In genomic region chr20:32707691-32708581, GRCh38 we compare ENCODE assay signal across 13 cellular contexts. TPM values are rescaled to one million over a fixed set of nuclear protein-coding genes. Genes with fewer than 3 reads are reported as not detected.
DNase-seq lines count a peak whose midpoint lies in the region; ATAC-seq, FAIRE-seq and TF ChIP-seq lines count a peak whose summit lies in the region.
"Had no signal": no experiment of that assay in that cellular context is flagged by ENCODE, and none has a peak within 500 bp of the region (broad histone marks: within the 10 kb centered on the region; RNA-seq: fewer than 3 reads in every experiment).

No MANE protein-coding gene starts in this region.

- H3K27me3 ChIP-seq in H1 (replicated peaks in 1 of 4; ENCODE audit: control insufficient read depth in 3 of 4, extremely low read depth in 1 of 4, insufficient read depth in 3 of 4, low read length in 3 of 4) (no peaks in the 10 kb centered on the region), ovary (no peaks in the 10 kb centered on the region)
- H3K27me3 ChIP-seq: pancreas had no signal

- no peak overlapping the region for H3K9ac ChIP-seq in H1 (replicated peaks in 1 of 4; ENCODE audit: extremely low read depth in 1 of 4, low read depth in 3 of 4, low read length in 3 of 4)

- no peak overlapping the region for H3K14ac ChIP-seq in H1 (ENCODE audit: insufficient read length)

- no peak for FAIRE-seq in H1 (lab: Jason Lieb, UNC)
- FAIRE-seq: pancreas had no signal

- no peak overlapping the region for H4K5ac ChIP-seq in H1 (ENCODE audit: insufficient read length, low read depth, low read length)

- TF ChIP-seq RAD21 in H1 (IDR thresholded peaks at IDR 0.05 in 1 of 2, conservative IDR thresholded peaks at IDR 0.05 in 1 of 2; ENCODE audit: low read depth in 2 of 2, low read length in 2 of 2): no peak

- TF ChIP-seq CTCF in H1 (IDR thresholded peaks at IDR 0.05; ENCODE audit: control extremely low read depth in 1 of 3, insufficient read depth in 1 of 3, low read depth in 1 of 3, low read length in 3 of 3) (no peak), osteocyte (IDR thresholded peaks at IDR 0.05) (no peak), ovary (IDR thresholded peaks at IDR 0.05) (no peak)

- H2BK5ac ChIP-seq in H1 (ENCODE audit: low read depth, low read length): no peak overlapping the region

- H3K23me2 ChIP-seq in H1 (ENCODE audit: low read depth, low read length): no peaks in the 10 kb centered on the region

- no peak for TF ChIP-seq EP300 in H1 (IDR thresholded peaks at IDR 0.05; ENCODE audit: borderline replicate concordance in 1 of 2, low read depth in 2 of 2, low read length in 2 of 2)
- TF ChIP-seq EP300 in ovary (IDR thresholded peaks at IDR 0.05): no peak

- H3K4me1 ChIP-seq in H1 (replicated peaks in 1 of 4; ENCODE audit: control insufficient read depth in 3 of 4, insufficient read depth in 4 of 4, low read length in 3 of 4) (peaks cover 2 to 19% (median 6%) of the 10 kb centered on the region in 4 experiments), ovary (ENCODE audit: insufficient read depth) (peaks cover 1% of the 10 kb centered on the region)
- H3K4me1 ChIP-seq: pancreas had no signal

- ATAC-seq in activated T-cell treated with anti-CD3 and anti-CD28 coated beads, Interleukin-2, amount 50 U/mL, for 72 hours (replicated peaks in 1 of 2): no peak
- ATAC-seq in activated T-cell treated with anti-CD3 and anti-CD28 coated beads, Interleukin-2, amount 50 U/mL, for 4 hours: no peak
- no peak for ATAC-seq in GM21528 (IDR thresholded peaks at IDR 0.05; ENCODE audit: low FRiP score, unreplicated experiment)
- ATAC-seq: pancreas had no signal

- H3K79me1 ChIP-seq in H1 (ENCODE audit: low read depth, low read length): no peaks in the 10 kb centered on the region; the same call in 1 of the 2 replicates

- no peak overlapping the region for H3K4ac ChIP-seq in H1 (replicated peaks; ENCODE audit: insufficient read length, low read depth, low read length)

- no peak for TF ChIP-seq POLR2A in H1 (IDR thresholded peaks at IDR 0.05; ENCODE audit: control extremely low read depth in 1 of 2, low read depth in 2 of 2, low read length in 2 of 2)
- TF ChIP-seq POLR2A in ovary (IDR thresholded peaks at IDR 0.05): no peak

- no peak for DNase-seq in activated T-cell treated with anti-CD3 and anti-CD28 coated beads, Interleukin-2, amount 50 U/mL, for 72 hours
- DNase-seq in activated T-cell treated with anti-CD3 and anti-CD28 coated beads, Interleukin-2, amount 50 U/mL, for 4 hours: no peak
- peak; percentile 54 for DNase-seq in RPMI7951 (ENCODE audit: low read depth)
- DNase-seq in H1 (ENCODE audit: low read depth in 1 of 2, low spot score in 2 of 2): no peak
- no peak for DNase-seq in osteocyte (ENCODE audit: extremely low spot score, unreplicated experiment)
- DNase-seq in ovary: no peak
- no peak for DNase-seq in stimulated activated CD4-positive, alpha-beta T cell treated with anti-CD3 and anti-CD28 coated beads, Interleukin-1b, Interleukin-23, amount 100 ng/mL, for 48 hours
- DNase-seq: NCI-H187, pancreas, T1000 had no signal

- H4K8ac ChIP-seq in H1 (ENCODE audit: extremely low read depth, insufficient read depth, low read length): no peak overlapping the region

- peaks cover 1 to 12% of the 10 kb centered on the region in 2 donors for H3K36me3 Mint-ChIP-seq in activated T-cell treated with anti-CD3 and anti-CD28 coated beads, Interleukin-2, amount 50 U/mL, for 72 hours (ENCODE audit: insufficient read depth in 2 of 2)
- H3K36me3 Mint-ChIP-seq in activated T-cell treated with anti-CD3 and anti-CD28 coated beads, Interleukin-2, amount 50 U/mL, for 4 hours (ENCODE audit: insufficient read depth): peaks cover 19% of the 10 kb centered on the region
- peaks cover 20% of the 10 kb centered on the region for H3K36me3 Mint-ChIP-seq in osteocyte (ENCODE audit: unreplicated experiment)

- H3K36me3 ChIP-seq in H1 (ENCODE audit: control insufficient read depth in 2 of 4, insufficient read depth in 4 of 4, low read length in 3 of 4) (peaks cover 2 to 19% (median 6%) of the 10 kb centered on the region in 4 experiments; a peak in 6 of 8 replicates), ovary (no peaks in the 10 kb centered on the region)

- POLR2A ChIA-PET in H1 (lab: Charles Lee; ENCODE audit: partially characterized antibody): interaction anchor here (0.6 to 2.8 kb wide), 6 partner anchors 11 to 70 kb away, joined by 3 to 8 read pairs (median 3); partner anchors contain the start of gene DNMT3B

- H3K9me3 Mint-ChIP-seq in activated T-cell treated with anti-CD3 and anti-CD28 coated beads, Interleukin-2, amount 50 U/mL, for 72 hours: no peaks in the 10 kb centered on the region
- no peaks in the 10 kb centered on the region for H3K9me3 Mint-ChIP-seq in activated T-cell treated with anti-CD3 and anti-CD28 coated beads, Interleukin-2, amount 50 U/mL, for 4 hours
- H3K9me3 Mint-ChIP-seq in osteocyte (ENCODE audit: unreplicated experiment): no peaks in the 10 kb centered on the region

- no peak overlapping the region for H2BK12ac ChIP-seq in H1 (ENCODE audit: low read depth, low read length)

- H3K4me3 Mint-ChIP-seq in activated T-cell treated with anti-CD3 and anti-CD28 coated beads, Interleukin-2, amount 50 U/mL, for 72 hours: peak overlapping the region in 1 of 2 donors; percentile 20
- H3K4me3 Mint-ChIP-seq in activated T-cell treated with anti-CD3 and anti-CD28 coated beads, Interleukin-2, amount 50 U/mL, for 4 hours: no peak overlapping the region
- H3K4me3 Mint-ChIP-seq in osteocyte (ENCODE audit: unreplicated experiment): no peak overlapping the region

- H3K79me2 ChIP-seq in H1 (ENCODE audit: control insufficient read depth in 1 of 2, insufficient read depth in 2 of 2, low read length in 2 of 2): peaks cover 0 to 16% of the 10 kb centered on the region in 2 experiments; a peak in 3 of 4 replicates

- H3K27ac Mint-ChIP-seq in activated T-cell treated with anti-CD3 and anti-CD28 coated beads, Interleukin-2, amount 50 U/mL, for 72 hours: peak overlapping the region; percentile 77
- peak overlapping the region; percentile 7 for H3K27ac Mint-ChIP-seq in osteocyte (ENCODE audit: unreplicated experiment)

- H2BK20ac ChIP-seq in H1 (ENCODE audit: low read length): no peak overlapping the region

- H3K23ac ChIP-seq in H1 (ENCODE audit: insufficient read length): no peak overlapping the region

- peaks cover 7% of the 10 kb centered on the region for H3K4me1 Mint-ChIP-seq in activated T-cell treated with anti-CD3 and anti-CD28 coated beads, Interleukin-2, amount 50 U/mL, for 72 hours (ENCODE audit: low read depth)
- peaks cover 6% of the 10 kb centered on the region for H3K4me1 Mint-ChIP-seq in activated T-cell treated with anti-CD3 and anti-CD28 coated beads, Interleukin-2, amount 50 U/mL, for 4 hours (ENCODE audit: low read depth)
- peaks cover 21% of the 10 kb centered on the region for H3K4me1 Mint-ChIP-seq in osteocyte (ENCODE audit: unreplicated experiment)

- H3K4me3 ChIP-seq in H1 (ENCODE audit: extremely low read depth in 1 of 4, insufficient read depth in 2 of 4, low read depth in 3 of 4, low read length in 4 of 4) (no peak overlapping the region), ovary (no peak overlapping the region)
- H3K4me3 ChIP-seq: pancreas had no signal

- no peak overlapping the region for H2BK15ac ChIP-seq in H1 (ENCODE audit: low read length)

- no peak overlapping the region for H3K56ac ChIP-seq in H1 (replicated peaks; ENCODE audit: insufficient read length, low read depth, low read length)

- H2AFZ ChIP-seq in H1 (ENCODE audit: low read length): no peak overlapping the region

- no peak overlapping the region for H2AK5ac ChIP-seq in H1 (ENCODE audit: low read depth, low read length)

- no peaks in the 10 kb centered on the region for H3K9me3 ChIP-seq in H1 (ENCODE audit: insufficient read depth in 2 of 2, low read depth in 1 of 2, low read length in 1 of 2)
- no peaks in the 10 kb centered on the region for H3K9me3 ChIP-seq in ovary
- H3K9me3 ChIP-seq: pancreas had no signal

- WGBS in H1 (ENCODE audit: extremely low coverage in 1 of 2, insufficient coverage in 1 of 2, insufficient read length in 1 of 2, insufficient replicate concordance in 2 of 2, low coverage in 1 of 2, low lambda C conversion rate in 2 of 2, missing lambda C conversion rate in 1 of 2), 2 experiments: 77% methylated on average over 5 of the region's 5 CpGs; no CpG with 5 or more reads in 1 of the 2 experiments
- WGBS in ovary, 3 donors: 83 to 88% (median 87%) methylated on average over 5 of the region's 5 CpGs

- H3K27ac ChIP-seq in H1 (ENCODE audit: low read depth, low read length) (no peak overlapping the region), ovary (no peak overlapping the region)
- H3K27ac ChIP-seq: pancreas had no signal

- H3K18ac ChIP-seq in H1 (ENCODE audit: extremely low read depth, low read length): no peak overlapping the region; the same call in 1 of the 2 replicates

- H3K27me3 Mint-ChIP-seq in activated T-cell treated with anti-CD3 and anti-CD28 coated beads, Interleukin-2, amount 50 U/mL, for 72 hours (ENCODE audit: low read depth): no peaks in the 10 kb centered on the region
- no peaks in the 10 kb centered on the region for H3K27me3 Mint-ChIP-seq in activated T-cell treated with anti-CD3 and anti-CD28 coated beads, Interleukin-2, amount 50 U/mL, for 4 hours (ENCODE audit: low read depth)
- H3K27me3 Mint-ChIP-seq in osteocyte (ENCODE audit: unreplicated experiment): no peaks in the 10 kb centered on the region

- intact Hi-C loops in ovary (cut with DNase I): no loop called here

- no peak overlapping the region for H4K91ac ChIP-seq in H1 (replicated peaks; ENCODE audit: insufficient read length, low read length)

- CTCF ChIA-PET in H1 (lab: Charles Lee; ENCODE audit: partially characterized antibody): interaction anchor here (0.7 to 4.3 kb wide), 2 partner anchors 10 to 70 kb away, joined by 5 to 13 read pairs; no protein-coding TSS in a partner anchor

- no peak overlapping the region for H2BK120ac ChIP-seq in H1 (replicated peaks; ENCODE audit: low read depth, low read length)

- peak overlapping the region; percentile 5 to 36; a peak in 1 of 4 replicates for H3K4me2 ChIP-seq in H1 (ENCODE audit: insufficient read depth in 1 of 2, low read depth in 2 of 2, low read length in 2 of 2)

- no peaks in the 10 kb centered on the region for H4K20me1 ChIP-seq in H1 (replicated peaks in 1 of 2; ENCODE audit: control insufficient read depth in 1 of 2, insufficient read depth in 2 of 2, low read length in 2 of 2)

RNA-seq across cellular contexts. Expression of gene C20orf203, which starts 34.2 kb away (rescaled TPM):
- under 1 TPM; 0.16 to 0.17 TPM for total RNA-seq in activated T-cell treated with anti-CD3 and anti-CD28 coated beads, Interleukin-2, amount 50 U/mL, for 72 hours
- total RNA-seq in activated T-cell treated with anti-CD3 and anti-CD28 coated beads, Interleukin-2, amount 50 U/mL, for 4 hours: not detected
- total RNA-seq in RPMI7951 (2014; rRNA removed; shearing (Covaris generic)): not detected in 2 replicates
- not detected in 2 replicates for total RNA-seq in H1 (2021; fragmentation: NEBNext Ultra II Directional; extraction: Animal tissue kit (Norgen Biotek cat#: 25700))
- 0.03 and 0.08 TPM in 2 replicates for polyA plus RNA-seq in H1 (2011; rRNA removed)
- 0.06 TPM for polyA plus RNA-seq in H1 (2011; cell fraction: cytosol; rRNA removed)
- 0.26 TPM for polyA plus RNA-seq in H1 (2011; cell fraction: nucleus; rRNA removed)
- 0.06 to 0.12 TPM in 2 of 4 replicates, not detected in the others for polyA plus RNA-seq in H1 (2012, experiment 1 of 2)
- not detected for polyA plus RNA-seq in H1 (2012, experiment 2 of 2)
- 0.08 TPM for polyA plus RNA-seq in H1 (2013, experiment 1 of 2)
- polyA plus RNA-seq in H1 (2013, experiment 2 of 2): 0.02 TPM
- polyA minus RNA-seq in H1 (2011; rRNA and poly(A)+ RNA removed): 0.06 and 0.22 TPM in 2 replicates
- not detected for polyA minus RNA-seq in H1 (2011; cell fraction: cytosol; rRNA and poly(A)+ RNA removed)
- 0.40 TPM for polyA minus RNA-seq in H1 (2011; cell fraction: nucleus; rRNA and poly(A)+ RNA removed)
- not detected in 2 replicates for total RNA-seq in osteocyte
- 1 to 10 TPM in 1 of 7 donors, under 1 TPM in 5, not detected in 1; 0.11 to 1.1 (median 0.55) TPM for total RNA-seq in ovary
- under 1 TPM; 0.08 to 0.28 TPM for polyA plus RNA-seq in ovary
- total RNA-seq: cardiac septum, HT-29 had no signal

RNA-seq across cellular contexts. Expression of gene COMMD7, which starts 35.3 kb away (rescaled TPM):
- 10 to 100 TPM; 51.8 to 62.0 TPM for total RNA-seq in activated T-cell treated with anti-CD3 and anti-CD28 coated beads, Interleukin-2, amount 50 U/mL, for 72 hours
- total RNA-seq in activated T-cell treated with anti-CD3 and anti-CD28 coated beads, Interleukin-2, amount 50 U/mL, for 4 hours: 10 to 100 TPM; 23.3 to 27.5 (median 25.7) TPM
- total RNA-seq in RPMI7951 (2014; rRNA removed; shearing (Covaris generic)): 60.2 and 75.8 TPM in 2 replicates
- total RNA-seq in H1 (2021; fragmentation: NEBNext Ultra II Directional; extraction: Animal tissue kit (Norgen Biotek cat#: 25700)): 48.8 and 48.9 TPM in 2 replicates
- 39.4 and 39.8 TPM in 2 replicates for polyA plus RNA-seq in H1 (2011; rRNA removed)
- polyA plus RNA-seq in H1 (2011; cell fraction: cytosol; rRNA removed): 41.8 TPM
- 37.4 TPM for polyA plus RNA-seq in H1 (2011; cell fraction: nucleus; rRNA removed)
- 37.7 to 43.8 TPM (median 39.0 TPM) in 4 replicates for polyA plus RNA-seq in H1 (2012, experiment 1 of 2)
- polyA plus RNA-seq in H1 (2012, experiment 2 of 2): 51.1 TPM
- 50.4 TPM for polyA plus RNA-seq in H1 (2013, experiment 1 of 2)
- polyA plus RNA-seq in H1 (2013, experiment 2 of 2): 48.5 TPM
- 26.8 and 28.1 TPM in 2 replicates for polyA minus RNA-seq in H1 (2011; rRNA and poly(A)+ RNA removed)
- 16.2 TPM for polyA minus RNA-seq in H1 (2011; cell fraction: cytosol; rRNA and poly(A)+ RNA removed)
- polyA minus RNA-seq in H1 (2011; cell fraction: nucleus; rRNA and poly(A)+ RNA removed): 27.2 TPM
- total RNA-seq in osteocyte: 48.1 and 58.1 TPM in 2 replicates
- 10 to 100 TPM; 14.2 to 38.4 (median 25.4) TPM for total RNA-seq in ovary
- polyA plus RNA-seq in ovary: 10 to 100 TPM; 36.0 to 51.8 TPM

RNA-seq across cellular contexts. Expression of gene DNMT3B, which starts 54.2 kb away (rescaled TPM):
- total RNA-seq in activated T-cell treated with anti-CD3 and anti-CD28 coated beads, Interleukin-2, amount 50 U/mL, for 72 hours: 1 to 10 TPM; 2.6 to 3.2 TPM
- 1 to 10 TPM in 1 of 3 donors, under 1 TPM in 2; 0.63 to 1.0 (median 0.63) TPM for total RNA-seq in activated T-cell treated with anti-CD3 and anti-CD28 coated beads, Interleukin-2, amount 50 U/mL, for 4 hours
- 6.8 TPM in 2 replicates for total RNA-seq in RPMI7951 (2014; rRNA removed; shearing (Covaris generic))
- 1,016 and 1,038 TPM in 2 replicates for total RNA-seq in H1 (2021; fragmentation: NEBNext Ultra II Directional; extraction: Animal tissue kit (Norgen Biotek cat#: 25700))
- polyA plus RNA-seq in H1 (2011; rRNA removed) (433 and 469 TPM in 2 replicates), ovary (1 to 10 TPM in 1 of 2 donors, under 1 TPM in 1; 0.67 to 1.0 TPM)
- 457 TPM for polyA plus RNA-seq in H1 (2011; cell fraction: cytosol; rRNA removed)
- 676 TPM for polyA plus RNA-seq in H1 (2011; cell fraction: nucleus; rRNA removed)
- polyA plus RNA-seq in H1 (2012, experiment 1 of 2): 568 to 702 TPM (median 611 TPM) in 4 replicates
- 410 TPM for polyA plus RNA-seq in H1 (2012, experiment 2 of 2)
- polyA plus RNA-seq in H1 (2013, experiment 1 of 2): 587 TPM
- 555 TPM for polyA plus RNA-seq in H1 (2013, experiment 2 of 2)
- polyA minus RNA-seq in H1 (2011; rRNA and poly(A)+ RNA removed): 327 and 359 TPM in 2 replicates
- 389 TPM for polyA minus RNA-seq in H1 (2011; cell fraction: cytosol; rRNA and poly(A)+ RNA removed)
- polyA minus RNA-seq in H1 (2011; cell fraction: nucleus; rRNA and poly(A)+ RNA removed): 257 TPM
- total RNA-seq in osteocyte (2.9 TPM in 2 replicates), ovary (1 to 10 TPM in 2 of 7 donors, under 1 TPM in 5; 0.46 to 2.1 (median 0.80) TPM)

Comparison
In these comparisons a context has a peak if more than half of its experiments do, and no peak if none do; other contexts are left out.
1. RNA of gene DNMT3B, which starts 54.2 kb away (total RNA-seq): 1,016 to 1,038 TPM in H1; 6.8 TPM in RPMI7951, 2.6 to 3.2 TPM in activated T-cell treated with anti-CD3 and anti-CD28 coated beads, Interleukin-2, amount 50 U/mL, for 72 hours, 2.9 TPM in osteocyte, 0.46 to 2.1 TPM in ovary and 0.63 to 1.0 TPM in activated T-cell treated with anti-CD3 and anti-CD28 coated beads, Interleukin-2, amount 50 U/mL, for 4 hours; every median in the first group is over 100 times any median in the second.